Comparison of ENCODE assay signal across 1 cellular context in the genomic region with DNA sequence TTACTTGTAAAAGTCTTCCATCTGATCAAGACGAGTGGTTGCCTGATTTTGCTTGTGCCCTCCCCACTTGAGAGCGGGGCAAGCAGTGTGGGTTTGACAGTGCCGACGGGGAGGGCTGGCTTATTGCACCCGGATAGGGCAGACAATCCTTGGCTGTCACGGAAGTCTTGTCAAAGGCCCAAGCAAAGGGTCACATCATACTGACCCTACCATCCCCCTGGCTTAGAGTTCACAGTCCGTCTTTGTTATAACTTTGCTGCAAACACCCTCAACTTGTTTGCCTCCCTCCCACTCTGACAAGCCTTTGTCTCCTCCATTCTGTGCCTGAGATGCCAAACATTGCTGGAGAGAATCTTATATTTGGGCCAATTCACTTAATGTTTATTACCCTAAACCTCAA.
TF ChIP-seq lines count a peak whose summit lies in the region.

No MANE protein-coding gene starts in this region.

TF ChIP-seq in HepG2, 621 proteins besides CTCF, POLR2A, EP300 and RAD21 (continued from another document):
- TF ChIP-seq SOX5 (CRISPR knock-in tag; IDR thresholded peaks at IDR 0.05; ENCODE audit: borderline replicate concordance), result peak; percentile 86
- TF ChIP-seq NR2F6 (IDR thresholded peaks at IDR 0.05), result peak; percentile 61; the same call in 1 of the 2 replicates
- peak; percentile 52 for TF ChIP-seq NR2F6 (CRISPR knock-in tag; IDR thresholded peaks at IDR 0.05)
- 0 out of 4 replicates have a peak, but pooled peaks of 1 of the 2 experiments have one; percentile 33 for TF ChIP-seq NR2F1 (CRISPR knock-in tag; IDR thresholded peaks at IDR 0.05)
- no peak for TF ChIP-seq SOX6 (IDR thresholded peaks at IDR 0.05)
- TF ChIP-seq SOX6 (CRISPR knock-in tag; IDR thresholded peaks at IDR 0.05), result peak; percentile 69
- peak; percentile 40; the same call in 1 of the 2 replicates for TF ChIP-seq NR2F2 (IDR thresholded peaks at IDR 0.05; ENCODE audit: borderline replicate concordance, low read depth)
- no peak for TF ChIP-seq ZNF101 (CRISPR knock-in tag; IDR thresholded peaks at IDR 0.05; ENCODE audit: borderline replicate concordance, low read depth)
- TF ChIP-seq HNF4G (IDR thresholded peaks at IDR 0.05; ENCODE audit: borderline replicate concordance, low read depth, low read length), result 0 out of 2 replicates have a peak, but pooled peaks have one; percentile 21
- no peak for TF ChIP-seq HNF4G (CRISPR knock-in tag; IDR thresholded peaks at IDR 0.05; ENCODE audit: borderline replicate concordance, low read depth)
- TF ChIP-seq, protein P1, sequence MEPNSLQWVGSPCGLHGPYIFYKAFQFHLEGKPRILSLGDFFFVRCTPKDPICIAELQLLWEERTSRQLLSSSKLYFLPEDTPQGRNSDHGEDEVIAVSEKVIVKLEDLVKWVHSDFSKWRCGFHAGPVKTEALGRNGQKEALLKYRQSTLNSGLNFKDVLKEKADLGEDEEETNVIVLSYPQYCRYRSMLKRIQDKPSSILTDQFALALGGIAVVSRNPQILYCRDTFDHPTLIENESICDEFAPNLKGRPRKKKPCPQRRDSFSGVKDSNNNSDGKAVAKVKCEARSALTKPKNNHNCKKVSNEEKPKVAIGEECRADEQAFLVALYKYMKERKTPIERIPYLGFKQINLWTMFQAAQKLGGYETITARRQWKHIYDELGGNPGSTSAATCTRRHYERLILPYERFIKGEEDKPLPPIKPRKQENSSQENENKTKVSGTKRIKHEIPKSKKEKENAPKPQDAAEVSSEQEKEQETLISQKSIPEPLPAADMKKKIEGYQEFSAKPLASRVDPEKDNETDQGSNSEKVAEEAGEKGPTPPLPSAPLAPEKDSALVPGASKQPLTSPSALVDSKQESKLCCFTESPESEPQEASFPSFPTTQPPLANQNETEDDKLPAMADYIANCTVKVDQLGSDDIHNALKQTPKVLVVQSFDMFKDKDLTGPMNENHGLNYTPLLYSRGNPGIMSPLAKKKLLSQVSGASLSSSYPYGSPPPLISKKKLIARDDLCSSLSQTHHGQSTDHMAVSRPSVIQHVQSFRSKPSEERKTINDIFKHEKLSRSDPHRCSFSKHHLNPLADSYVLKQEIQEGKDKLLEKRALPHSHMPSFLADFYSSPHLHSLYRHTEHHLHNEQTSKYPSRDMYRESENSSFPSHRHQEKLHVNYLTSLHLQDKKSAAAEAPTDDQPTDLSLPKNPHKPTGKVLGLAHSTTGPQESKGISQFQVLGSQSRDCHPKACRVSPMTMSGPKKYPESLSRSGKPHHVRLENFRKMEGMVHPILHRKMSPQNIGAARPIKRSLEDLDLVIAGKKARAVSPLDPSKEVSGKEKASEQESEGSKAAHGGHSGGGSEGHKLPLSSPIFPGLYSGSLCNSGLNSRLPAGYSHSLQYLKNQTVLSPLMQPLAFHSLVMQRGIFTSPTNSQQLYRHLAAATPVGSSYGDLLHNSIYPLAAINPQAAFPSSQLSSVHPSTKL (CRISPR knock-in tag; IDR thresholded peaks at IDR 0.05), result 0 out of 2 replicates have a peak, but pooled peaks have one; percentile 14
- TF ChIP-seq SALL1 (CRISPR knock-in tag; IDR thresholded peaks at IDR 0.05), result peak; percentile 39; the same call in 1 of the 2 replicates
- TF ChIP-seq ZBTB8A (CRISPR knock-in tag; IDR thresholded peaks at IDR 0.05; ENCODE audit: borderline replicate concordance, low read depth), result no peak
- TF ChIP-seq TAF15 (IDR thresholded peaks at IDR 0.05; ENCODE audit: low read depth, low read length, poor library complexity, severe bottlenecking), result no peak
- TF ChIP-seq, protein P2, sequence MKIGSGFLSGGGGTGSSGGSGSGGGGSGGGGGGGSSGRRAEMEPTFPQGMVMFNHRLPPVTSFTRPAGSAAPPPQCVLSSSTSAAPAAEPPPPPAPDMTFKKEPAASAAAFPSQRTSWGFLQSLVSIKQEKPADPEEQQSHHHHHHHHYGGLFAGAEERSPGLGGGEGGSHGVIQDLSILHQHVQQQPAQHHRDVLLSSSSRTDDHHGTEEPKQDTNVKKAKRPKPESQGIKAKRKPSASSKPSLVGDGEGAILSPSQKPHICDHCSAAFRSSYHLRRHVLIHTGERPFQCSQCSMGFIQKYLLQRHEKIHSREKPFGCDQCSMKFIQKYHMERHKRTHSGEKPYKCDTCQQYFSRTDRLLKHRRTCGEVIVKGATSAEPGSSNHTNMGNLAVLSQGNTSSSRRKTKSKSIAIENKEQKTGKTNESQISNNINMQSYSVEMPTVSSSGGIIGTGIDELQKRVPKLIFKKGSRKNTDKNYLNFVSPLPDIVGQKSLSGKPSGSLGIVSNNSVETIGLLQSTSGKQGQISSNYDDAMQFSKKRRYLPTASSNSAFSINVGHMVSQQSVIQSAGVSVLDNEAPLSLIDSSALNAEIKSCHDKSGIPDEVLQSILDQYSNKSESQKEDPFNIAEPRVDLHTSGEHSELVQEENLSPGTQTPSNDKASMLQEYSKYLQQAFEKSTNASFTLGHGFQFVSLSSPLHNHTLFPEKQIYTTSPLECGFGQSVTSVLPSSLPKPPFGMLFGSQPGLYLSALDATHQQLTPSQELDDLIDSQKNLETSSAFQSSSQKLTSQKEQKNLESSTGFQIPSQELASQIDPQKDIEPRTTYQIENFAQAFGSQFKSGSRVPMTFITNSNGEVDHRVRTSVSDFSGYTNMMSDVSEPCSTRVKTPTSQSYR (CRISPR knock-in tag; IDR thresholded peaks at IDR 0.05; ENCODE audit: borderline replicate concordance), result peak; percentile 70; the same call in 1 of the 2 replicates
